Comparison of ENCODE assay signal across 9 cellular contexts in the genomic region with DNA sequence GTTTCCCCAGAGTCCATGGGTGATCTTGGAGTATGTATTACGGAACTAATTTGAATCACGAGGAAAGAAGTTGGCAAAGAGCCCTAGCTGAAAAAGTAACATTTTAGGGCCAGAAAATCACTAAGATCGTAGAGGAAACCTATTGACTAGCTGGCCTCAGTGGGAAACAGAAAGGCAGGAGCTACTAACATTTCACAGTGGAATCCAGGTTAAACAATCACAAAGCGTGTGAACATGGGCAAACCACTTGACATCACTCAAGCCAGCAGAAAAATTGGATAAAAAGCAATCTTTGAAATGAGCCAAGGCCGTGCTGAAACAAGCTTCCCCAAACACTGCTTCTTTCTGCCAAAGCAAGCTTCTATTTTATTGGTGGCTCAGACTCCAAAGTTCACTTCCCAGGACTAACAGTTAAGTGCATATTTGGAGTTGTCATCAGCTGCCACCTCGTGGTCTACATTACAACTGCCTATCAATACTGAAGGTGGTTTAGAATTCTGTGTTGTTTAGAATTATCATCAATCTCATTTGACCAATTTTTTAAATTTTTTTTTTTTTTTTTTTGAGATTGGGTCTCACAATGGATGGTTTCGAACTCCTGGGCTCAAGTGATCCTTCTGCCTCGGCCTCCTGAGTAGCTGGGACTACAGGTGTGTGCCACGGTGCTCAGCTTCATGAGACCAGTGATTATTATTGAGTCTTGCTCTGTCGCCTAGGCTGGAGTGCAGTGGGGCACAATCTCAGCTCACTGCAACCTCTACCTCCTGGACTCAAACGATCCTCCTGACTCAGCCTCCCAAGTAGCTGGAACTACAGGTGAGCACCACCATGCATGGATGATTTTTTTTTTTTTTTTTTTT. TPM values are rescaled to one million over a fixed set of nuclear protein-coding genes. Genes with fewer than 3 reads are reported as not detected.
A peak's percentile ranks its signal among the peaks of the same experiment; 100 is the strongest.
DNase-seq lines count a peak whose midpoint lies in the region; ATAC-seq and FAIRE-seq lines count a peak whose summit lies in the region.
"Had no signal": no experiment of that assay in that cellular context is flagged by ENCODE, and none has a peak within 500 bp of the region (broad histone marks: within the 10 kb centered on the region; RNA-seq: fewer than 3 reads in every experiment).

No MANE protein-coding gene starts in this region.

- peaks cover 59% of the 10 kb centered on the region for H3K36me3 Mint-ChIP-seq in activated CD4-positive, alpha-beta T cell treated with anti-CD3 and anti-CD28 coated beads, Interleukin-2, amount 10 ng/mL, durations not matched to agents 24 days and 14 days (ENCODE audit: low read depth)

- H3K36me3 ChIP-seq in mucosa of rectum (ENCODE audit: control insufficient read depth in 2 of 2, insufficient read depth in 2 of 2, low read length in 2 of 2), result peaks cover 27 to 34% of the 10 kb centered on the region in 2 donors

- H3K9me3 Mint-ChIP-seq in activated CD4-positive, alpha-beta T cell treated with anti-CD3 and anti-CD28 coated beads, Interleukin-2, amount 10 ng/mL, durations not matched to agents 24 days and 14 days, result no peaks in the 10 kb centered on the region
- H3K9me3 Mint-ChIP-seq: natural killer cell treated with Interleukin-12 subunit alpha and Interleukin-12 subunit beta and Interleukin-15 and Interleukin-18, amount 100 ng/mL, for 72 hours had no signal

- H3K4me3 ChIP-seq in mucosa of rectum (ENCODE audit: low read length in 2 of 2), result peak overlapping the region in 1 of 2 donors; percentile 4

- H3K4me1 Mint-ChIP-seq in activated CD4-positive, alpha-beta T cell treated with anti-CD3 and anti-CD28 coated beads, Interleukin-2, amount 10 ng/mL, durations not matched to agents 24 days and 14 days, result peaks cover 15% of the 10 kb centered on the region

- H3K9ac ChIP-seq in mucosa of rectum (ENCODE audit: low read depth in 1 of 2, low read length in 2 of 2), result peak overlapping the region; percentile 15 to 26

- no peaks in the 10 kb centered on the region for H3K27me3 Mint-ChIP-seq in activated CD4-positive, alpha-beta T cell treated with anti-CD3 and anti-CD28 coated beads, Interleukin-2, amount 10 ng/mL, durations not matched to agents 24 days and 14 days
- H3K27me3 Mint-ChIP-seq: natural killer cell treated with Interleukin-12 subunit alpha and Interleukin-12 subunit beta and Interleukin-15 and Interleukin-18, amount 100 ng/mL, for 72 hours had no signal

- H3K4me1 ChIP-seq in mucosa of rectum (ENCODE audit: control insufficient read depth in 2 of 2, insufficient read depth in 2 of 2, low read length in 2 of 2), result peaks cover 7 to 8% of the 10 kb centered on the region in 2 donors

- intact Hi-C loops in activated CD4-positive, alpha-beta T cell treated with anti-CD3 and anti-CD28 coated beads, Interleukin-2, amount 10 ng/mL, durations not matched to agents 24 days and 14 days (cut with micrococcal nuclease), result loop anchor here (1.0 to 2.0 kb wide), 3 partner anchors 166 to 250 kb away; a partner anchor contains a TSS

- peak; percentile 23 for DNase-seq in stimulated activated CD8-positive, alpha-beta memory T cell treated with anti-CD3 and anti-CD28 coated beads, Interleukin-12 subunit alpha, Interleukin-12 subunit beta, amount 100 ng/mL, for 1 hour (ENCODE audit: low read depth)
- no peak for DNase-seq in stimulated activated CD8-positive, alpha-beta memory T cell treated with anti-CD3 and anti-CD28 coated beads, Interleukin-4, amount 100 ng/mL, for 48 hours
- DNase-seq in NCI-H2196 treated with DMSO at 0.1 percent for 48 hours (lab: John Stamatoyannopoulos, UW; ENCODE audit: unreplicated experiment), result peak; percentile 58
- DNase-seq in activated CD4-positive, alpha-beta T cell treated with anti-CD3 and anti-CD28 coated beads, Interleukin-2, amount 10 ng/mL, durations not matched to agents 24 days and 14 days, result peak; percentile 83
- DNase-seq in epithelial cell of prostate (ENCODE audit: low read depth, low spot score), result no peak
- DNase-seq in urothelium cell line (ENCODE audit: low spot score), result no peak

- H3K27ac ChIP-seq in epithelial cell of prostate, result peak overlapping the region; percentile 29
- H3K27ac ChIP-seq in mucosa of rectum (ENCODE audit: low read depth in 2 of 2, low read length in 2 of 2), result peak overlapping the region; percentile 57 to 60

- H3K4me3 Mint-ChIP-seq in activated CD4-positive, alpha-beta T cell treated with anti-CD3 and anti-CD28 coated beads, Interleukin-2, amount 10 ng/mL, durations not matched to agents 24 days and 14 days, result no peak overlapping the region
- H3K4me3 Mint-ChIP-seq: natural killer cell treated with Interleukin-12 subunit alpha and Interleukin-12 subunit beta and Interleukin-15 and Interleukin-18, amount 100 ng/mL, for 72 hours had no signal

- peak overlapping the region; percentile 34 for H3K27ac Mint-ChIP-seq in activated CD4-positive, alpha-beta T cell treated with anti-CD3 and anti-CD28 coated beads, Interleukin-2, amount 10 ng/mL, durations not matched to agents 24 days and 14 days
- H3K27ac Mint-ChIP-seq: natural killer cell treated with Interleukin-12 subunit alpha and Interleukin-12 subunit beta and Interleukin-15 and Interleukin-18, amount 100 ng/mL, for 72 hours had no signal

- ATAC-seq in HG03460 (IDR thresholded peaks at IDR 0.05; ENCODE audit: unreplicated experiment), result no peak

- no peaks in the 10 kb centered on the region for H3K9me3 ChIP-seq in mucosa of rectum (ENCODE audit: control insufficient read depth in 2 of 2, low read length in 2 of 2)

- H3K27me3 ChIP-seq in mucosa of rectum (ENCODE audit: control insufficient read depth in 2 of 2, insufficient read depth in 2 of 2, low read length in 2 of 2), result no peaks in the 10 kb centered on the region

- no peak for FAIRE-seq in urothelium cell line (lab: Jason Lieb, UNC)

RNA-seq across cellular contexts. Expression of a gene that starts 10.6 kb away (rescaled TPM):
- 1,681 and 1,689 TPM in 2 replicates for total RNA-seq in activated CD4-positive, alpha-beta T cell treated with anti-CD3 and anti-CD28 coated beads, Interleukin-2, amount 10 ng/mL, durations not matched to agents 24 days and 14 days

RNA-seq across cellular contexts. Expression of a gene that starts 22.8 kb away (rescaled TPM):
- 21.2 and 21.8 TPM in 2 replicates for total RNA-seq in activated CD4-positive, alpha-beta T cell treated with anti-CD3 and anti-CD28 coated beads, Interleukin-2, amount 10 ng/mL, durations not matched to agents 24 days and 14 days

RNA-seq across cellular contexts. Expression of a gene that starts 50.6 kb away (rescaled TPM):
- total RNA-seq in activated CD4-positive, alpha-beta T cell treated with anti-CD3 and anti-CD28 coated beads, Interleukin-2, amount 10 ng/mL, durations not matched to agents 24 days and 14 days, result not detected in 2 replicates

Comparison
In these comparisons a context has a peak if more than half of its experiments do, and no peak if none do; other contexts are left out.
1. DNase-seq: peak in stimulated activated CD8-positive, alpha-beta memory T cell treated with anti-CD3 and anti-CD28 coated beads, Interleukin-12 subunit alpha, Interleukin-12 subunit beta, amount 100 ng/mL, for 1 hour (single experiment), NCI-H2196 treated with DMSO at 0.1 percent for 48 hours (single experiment) and activated CD4-positive, alpha-beta T cell treated with anti-CD3 and anti-CD28 coated beads, Interleukin-2, amount 10 ng/mL, durations not matched to agents 24 days and 14 days (single experiment); none in stimulated activated CD8-positive, alpha-beta memory T cell treated with anti-CD3 and anti-CD28 coated beads, Interleukin-4, amount 100 ng/mL, for 48 hours (single experiment), epithelial cell of prostate (single experiment) and urothelium cell line (single experiment).